Comparison of ENCODE assay signal across 1 cellular context in the genomic region with DNA sequence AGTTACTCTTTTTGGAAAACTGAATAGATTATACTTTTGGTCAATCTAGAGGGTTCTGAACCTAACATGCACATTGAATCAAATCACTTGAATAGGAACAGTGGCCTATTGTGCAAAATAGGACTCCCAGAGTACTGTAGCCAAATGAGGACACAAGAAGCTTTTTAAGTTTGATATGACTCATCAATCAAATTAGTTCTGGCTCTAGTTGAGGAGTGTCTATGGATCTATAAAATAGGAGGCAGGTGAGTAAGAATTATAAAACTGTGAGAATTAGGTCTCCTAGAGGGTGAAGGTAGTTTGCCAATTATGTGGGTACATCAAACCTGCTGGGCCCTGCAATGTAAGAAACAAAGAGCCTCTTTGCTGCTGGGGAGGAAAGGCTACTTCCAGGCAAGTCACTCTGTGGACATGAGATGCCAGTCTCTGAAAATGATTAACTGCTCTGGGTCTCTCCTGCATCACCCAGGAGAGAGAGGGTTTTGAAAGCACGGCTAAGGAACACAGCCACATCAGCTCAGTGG.
TF ChIP-seq lines count a peak whose summit lies in the region.

No MANE protein-coding gene starts in this region.

TF ChIP-seq in HepG2, 621 proteins besides CTCF, POLR2A, EP300 and RAD21 (continued from another document):
- TF ChIP-seq ZNF350 (CRISPR knock-in tag; IDR thresholded peaks at IDR 0.05; ENCODE audit: borderline replicate concordance, low read depth) = no peak
- TF ChIP-seq, protein P1, sequence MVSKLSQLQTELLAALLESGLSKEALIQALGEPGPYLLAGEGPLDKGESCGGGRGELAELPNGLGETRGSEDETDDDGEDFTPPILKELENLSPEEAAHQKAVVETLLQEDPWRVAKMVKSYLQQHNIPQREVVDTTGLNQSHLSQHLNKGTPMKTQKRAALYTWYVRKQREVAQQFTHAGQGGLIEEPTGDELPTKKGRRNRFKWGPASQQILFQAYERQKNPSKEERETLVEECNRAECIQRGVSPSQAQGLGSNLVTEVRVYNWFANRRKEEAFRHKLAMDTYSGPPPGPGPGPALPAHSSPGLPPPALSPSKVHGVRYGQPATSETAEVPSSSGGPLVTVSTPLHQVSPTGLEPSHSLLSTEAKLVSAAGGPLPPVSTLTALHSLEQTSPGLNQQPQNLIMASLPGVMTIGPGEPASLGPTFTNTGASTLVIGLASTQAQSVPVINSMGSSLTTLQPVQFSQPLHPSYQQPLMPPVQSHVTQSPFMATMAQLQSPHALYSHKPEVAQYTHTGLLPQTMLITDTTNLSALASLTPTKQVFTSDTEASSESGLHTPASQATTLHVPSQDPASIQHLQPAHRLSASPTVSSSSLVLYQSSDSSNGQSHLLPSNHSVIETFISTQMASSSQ (IDR thresholded peaks at IDR 0.05; ENCODE audit: low read depth) = 0 out of 2 replicates have a peak, but pooled peaks have one; percentile 20
- TF ChIP-seq, protein P1 (CRISPR knock-in tag; IDR thresholded peaks at IDR 0.05; ENCODE audit: borderline replicate concordance) = peak; percentile 36; the same call in 1 of the 2 replicates
- TF ChIP-seq, protein P2, sequence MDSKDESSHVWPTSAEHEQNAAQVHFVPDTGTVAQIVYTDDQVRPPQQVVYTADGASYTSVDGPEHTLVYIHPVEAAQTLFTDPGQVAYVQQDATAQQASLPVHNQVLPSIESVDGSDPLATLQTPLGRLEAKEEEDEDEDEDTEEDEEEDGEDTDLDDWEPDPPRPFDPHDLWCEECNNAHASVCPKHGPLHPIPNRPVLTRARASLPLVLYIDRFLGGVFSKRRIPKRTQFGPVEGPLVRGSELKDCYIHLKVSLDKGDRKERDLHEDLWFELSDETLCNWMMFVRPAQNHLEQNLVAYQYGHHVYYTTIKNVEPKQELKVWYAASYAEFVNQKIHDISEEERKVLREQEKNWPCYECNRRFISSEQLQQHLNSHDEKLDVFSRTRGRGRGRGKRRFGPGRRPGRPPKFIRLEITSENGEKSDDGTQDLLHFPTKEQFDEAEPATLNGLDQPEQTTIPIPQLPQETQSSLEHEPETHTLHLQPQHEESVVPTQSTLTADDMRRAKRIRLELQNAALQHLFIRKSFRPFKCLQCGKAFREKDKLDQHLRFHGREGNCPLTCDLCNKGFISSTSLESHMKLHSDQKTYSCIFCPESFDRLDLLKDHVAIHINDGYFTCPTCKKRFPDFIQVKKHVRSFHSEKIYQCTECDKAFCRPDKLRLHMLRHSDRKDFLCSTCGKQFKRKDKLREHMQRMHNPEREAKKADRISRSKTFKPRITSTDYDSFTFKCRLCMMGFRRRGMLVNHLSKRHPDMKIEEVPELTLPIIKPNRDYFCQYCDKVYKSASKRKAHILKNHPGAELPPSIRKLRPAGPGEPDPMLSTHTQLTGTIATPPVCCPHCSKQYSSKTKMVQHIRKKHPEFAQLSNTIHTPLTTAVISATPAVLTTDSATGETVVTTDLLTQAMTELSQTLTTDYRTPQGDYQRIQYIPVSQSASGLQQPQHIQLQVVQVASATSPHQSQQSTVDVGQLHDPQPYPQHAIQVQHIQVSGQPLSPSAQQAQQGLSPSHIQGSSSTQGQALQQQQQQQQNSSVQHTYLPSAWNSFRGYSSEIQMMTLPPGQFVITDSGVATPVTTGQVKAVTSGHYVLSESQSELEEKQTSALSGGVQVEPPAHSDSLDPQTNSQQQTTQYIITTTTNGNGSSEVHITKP (CRISPR knock-in tag; IDR thresholded peaks at IDR 0.05; ENCODE audit: low read depth) = no peak
